8 cellular contexts compared by ENCODE assay signal in the genomic region with DNA sequence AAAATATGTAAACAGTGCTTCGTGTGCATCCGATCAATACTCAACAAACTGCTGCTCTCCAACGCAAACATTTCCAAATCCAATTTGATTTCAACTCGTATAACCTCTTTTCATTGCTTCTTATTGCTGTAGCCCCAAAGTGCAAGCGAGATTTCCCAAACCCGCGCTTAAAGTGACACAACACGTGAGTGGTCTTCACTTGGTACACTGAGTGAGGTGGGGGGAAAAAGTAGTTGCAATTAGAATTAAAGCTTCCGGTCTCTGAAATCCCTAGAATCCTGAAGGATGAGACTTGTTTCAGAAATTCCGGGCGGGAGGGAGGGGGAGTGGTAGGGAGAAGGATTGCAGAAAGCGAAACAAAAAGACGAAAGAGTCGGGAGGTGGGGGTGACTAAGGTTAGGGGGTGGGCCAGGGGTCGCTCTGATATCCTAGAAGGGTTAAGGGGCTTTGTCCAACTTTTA.
DNase-seq lines count a peak whose midpoint lies in the region; ATAC-seq lines count a peak whose summit lies in the region.

No MANE protein-coding gene starts in this region.

- H3K27me3 ChIP-seq in rectal smooth muscle tissue (ENCODE audit: control insufficient read depth, insufficient read depth, low read length), result peaks cover 3% of the 10 kb centered on the region

- H3K27ac ChIP-seq in rectal smooth muscle tissue (ENCODE audit: low read depth, low read length), result peak overlapping the region; percentile 74

- ATAC-seq in activated T-helper 17 cell treated with anti-CD3 and anti-CD28 coated beads, Interleukin-2, amount 50 U/mL, for 72 hours (replicated peaks), result no peak
- peak; percentile 63 for ATAC-seq in left ventricle myocardium superior

- H3K27me3 Mint-ChIP-seq in activated T-cell treated with anti-CD3 and anti-CD28 coated beads, Interleukin-2, amount 50 U/mL, for 24 hours, result peaks cover 87% of the 10 kb centered on the region
- peaks cover 66% of the 10 kb centered on the region for H3K27me3 Mint-ChIP-seq in activated T-helper 17 cell treated with anti-CD3 and anti-CD28 coated beads, Interleukin-2, amount 50 U/mL, for 72 hours

- H3K4me1 Mint-ChIP-seq in activated T-cell treated with anti-CD3 and anti-CD28 coated beads, Interleukin-2, amount 50 U/mL, for 24 hours (ENCODE audit: low read depth), result peaks cover 16% of the 10 kb centered on the region
- peaks cover 12% of the 10 kb centered on the region for H3K4me1 Mint-ChIP-seq in activated T-helper 17 cell treated with anti-CD3 and anti-CD28 coated beads, Interleukin-2, amount 50 U/mL, for 72 hours

- no peaks in the 10 kb centered on the region for H3K9me3 Mint-ChIP-seq in activated T-cell treated with anti-CD3 and anti-CD28 coated beads, Interleukin-2, amount 50 U/mL, for 24 hours
- H3K9me3 Mint-ChIP-seq in activated T-helper 17 cell treated with anti-CD3 and anti-CD28 coated beads, Interleukin-2, amount 50 U/mL, for 72 hours, result no peaks in the 10 kb centered on the region

- no peaks in the 10 kb centered on the region for H3K4me1 ChIP-seq in rectal smooth muscle tissue (ENCODE audit: control insufficient read depth, insufficient read depth, low read length)

- H3K36me3 Mint-ChIP-seq in activated T-cell treated with anti-CD3 and anti-CD28 coated beads, Interleukin-2, amount 50 U/mL, for 24 hours (ENCODE audit: low read depth), result no peaks in the 10 kb centered on the region
- H3K36me3 Mint-ChIP-seq in activated T-helper 17 cell treated with anti-CD3 and anti-CD28 coated beads, Interleukin-2, amount 50 U/mL, for 72 hours (ENCODE audit: low read depth), result no peaks in the 10 kb centered on the region

- no peaks in the 10 kb centered on the region for H3K36me3 ChIP-seq in rectal smooth muscle tissue (ENCODE audit: control insufficient read depth, insufficient read depth, low read length)

- no peak overlapping the region for H3K9ac ChIP-seq in rectal smooth muscle tissue (ENCODE audit: low read length)

- intact Hi-C loops in left ventricle myocardium superior (cut with micrococcal nuclease), result no loop called here

- H3K27ac Mint-ChIP-seq in activated T-cell treated with anti-CD3 and anti-CD28 coated beads, Interleukin-2, amount 50 U/mL, for 24 hours, result no peak overlapping the region
- no peak overlapping the region for H3K27ac Mint-ChIP-seq in activated T-helper 17 cell treated with anti-CD3 and anti-CD28 coated beads, Interleukin-2, amount 50 U/mL, for 72 hours

- no peak for DNase-seq in activated T-cell treated with anti-CD3 and anti-CD28 coated beads, Interleukin-2, amount 50 U/mL, for 24 hours
- DNase-seq in activated T-cell treated with anti-CD3 and anti-CD28 coated beads, Interleukin-2, amount 50 U/mL, for 48 hours, result no peak
- DNase-seq in left ventricle myocardium superior, result no peak
- DNase-seq in COLO668 (lab: John Stamatoyannopoulos, UW; ENCODE audit: unreplicated experiment), result no peak
- DNase-seq in NCI-H345 treated with DMSO at 0.1 percent for 48 hours (lab: John Stamatoyannopoulos, UW; ENCODE audit: unreplicated experiment), result no peak
- DNase-seq in DMS153 (lab: John Stamatoyannopoulos, UW), result no peak

- peak overlapping the region; percentile 80 for H3K4me3 Mint-ChIP-seq in activated T-cell treated with anti-CD3 and anti-CD28 coated beads, Interleukin-2, amount 50 U/mL, for 24 hours
- H3K4me3 Mint-ChIP-seq in activated T-helper 17 cell treated with anti-CD3 and anti-CD28 coated beads, Interleukin-2, amount 50 U/mL, for 72 hours, result peak overlapping the region; percentile 54

- H3K4me3 ChIP-seq in rectal smooth muscle tissue (ENCODE audit: low read length), result peak overlapping the region; percentile 90
